Comparison of ENCODE assay signal across 8 cellular contexts in the genomic region with DNA sequence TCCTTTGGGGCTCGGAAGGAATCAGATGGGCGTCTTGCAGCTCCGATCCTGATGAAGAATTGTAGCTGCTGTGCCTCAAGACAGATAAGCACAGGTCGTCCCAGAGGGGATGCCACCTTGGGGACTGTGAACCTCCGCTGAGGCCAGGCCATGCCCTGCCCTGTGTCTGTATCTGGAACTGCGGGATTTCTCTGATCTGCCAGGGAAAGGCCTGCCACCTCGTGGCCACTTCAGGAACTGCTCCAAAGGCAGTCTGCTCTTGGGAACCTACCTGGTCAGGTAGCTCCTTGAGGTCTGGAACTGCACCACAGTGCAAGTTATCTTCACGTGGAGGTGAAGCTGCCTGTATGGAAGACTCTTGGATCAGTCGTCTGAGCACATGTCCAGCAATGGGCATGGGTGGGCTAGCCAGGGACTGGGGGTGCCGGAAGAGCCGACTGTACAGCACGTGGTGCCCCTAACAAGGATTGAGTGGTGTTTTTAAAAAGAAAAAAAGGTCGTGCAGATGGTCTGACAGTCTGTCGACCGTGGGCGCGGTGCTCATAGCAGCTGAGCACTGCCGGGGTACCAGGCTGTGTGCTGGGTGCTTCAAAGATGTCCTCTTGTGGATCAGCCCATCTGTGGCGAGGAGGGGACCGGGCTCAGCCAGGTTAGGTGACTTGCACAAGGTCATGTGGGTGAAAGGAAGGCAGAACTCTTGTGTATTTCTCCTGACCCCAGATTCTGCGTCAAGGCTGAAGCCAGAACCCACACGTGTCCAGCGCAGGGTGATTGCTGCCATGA.
DNase-seq lines count a peak whose midpoint lies in the region; ATAC-seq and TF ChIP-seq lines count a peak whose summit lies in the region.

No MANE protein-coding gene starts in this region.

- DNase-seq in NCI-H2171 (lab: John Stamatoyannopoulos, UW) (peak; percentile 51), brain microvascular endothelial cell (peak; percentile 52), iris pigment epithelial cell (ENCODE audit: low read depth) (peak; percentile 52), GOT3 (lab: John Stamatoyannopoulos, UW) (no peak)
- DNase-seq in stimulated activated CD4-positive, alpha-beta T cell treated with anti-CD3 and anti-CD28 coated beads, Interleukin-1b, Interleukin-23, amount 100 ng/mL, for 1 hour (ENCODE audit: low read depth in 2 of 2) = peak; percentile 74 to 81

- in situ Hi-C loops in brain microvascular endothelial cell (cut with HindIII; ENCODE audit: low pct_ligation_motif_present, low sequenced_read_pairs) = no loop called here

- no peaks in the 10 kb centered on the region for H3K27me3 ChIP-seq in brain microvascular endothelial cell (replicated peaks)

- peak; percentile 28 for ATAC-seq in HG02884 (IDR thresholded peaks at IDR 0.05; ENCODE audit: unreplicated experiment)

- H3K36me3 ChIP-seq in brain microvascular endothelial cell (replicated peaks) = no peaks in the 10 kb centered on the region

- H3K27ac ChIP-seq in VCaP = peak overlapping the region; percentile 19; the same call in 1 of the 2 replicates
- no peak overlapping the region for H3K27ac ChIP-seq in brain microvascular endothelial cell

- H3K4me3 ChIP-seq in brain microvascular endothelial cell (ENCODE audit: low read depth, low read length) = no peak overlapping the region

- TF ChIP-seq CTCF in GM12872 (IDR thresholded peaks at IDR 0.05; ENCODE audit: insufficient read depth, low read depth, low read length) (peak; percentile 99), VCaP (conservative IDR thresholded peaks at IDR 0.05) (peak; percentile 97), brain microvascular endothelial cell (IDR thresholded peaks at IDR 0.05; ENCODE audit: low read depth, low read length, missing control alignments) (peak; percentile 100)
